In the genomic region with DNA sequence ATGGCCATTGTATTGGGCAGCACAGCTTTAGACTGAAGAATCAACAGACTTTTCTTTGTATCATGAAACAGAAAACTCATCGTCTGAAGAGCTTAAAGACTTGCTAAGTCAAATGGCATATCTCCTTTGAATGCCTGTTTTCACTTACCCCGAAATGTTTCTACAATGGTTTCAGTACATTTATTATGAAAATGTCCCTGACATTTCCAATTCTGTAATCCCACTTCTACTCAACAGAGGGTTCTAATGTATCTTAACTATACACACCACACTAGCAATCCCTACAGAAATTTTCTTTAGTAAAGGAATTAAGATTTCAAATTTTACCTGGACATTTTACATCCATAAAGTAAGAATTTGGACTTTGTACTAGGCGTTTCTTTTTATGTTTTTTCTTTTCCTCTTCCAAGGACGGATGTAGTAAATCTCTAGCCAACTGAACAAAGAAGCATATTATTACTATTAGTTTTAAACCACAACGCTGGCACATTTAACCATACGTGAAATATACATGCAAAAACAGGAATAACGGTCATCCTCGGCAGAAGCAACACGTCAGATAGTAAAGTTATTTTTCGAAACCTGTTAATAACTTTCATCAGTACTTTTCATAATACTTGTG, we compare ENCODE assay signal across 8 cellular contexts. TPM values are rescaled to one million over a fixed set of nuclear protein-coding genes. Genes with fewer than 3 reads are reported as not detected.
DNase-seq lines count a peak whose midpoint lies in the region; ATAC-seq and FAIRE-seq lines count a peak whose summit lies in the region.

No MANE protein-coding gene starts in this region.

- peak overlapping the region; percentile 95 for H3K4me3 ChIP-seq in iPS-11a (ENCODE audit: low read depth, low read length)
- H3K4me3 ChIP-seq in small intestine (ENCODE audit: low read depth in 1 of 2, low read length in 2 of 2): peak overlapping the region; percentile 94 to 95

- DNase-seq in activated CD4-positive, alpha-beta T cell treated with anti-CD3 and anti-CD28 coated beads, Interleukin-2, amount 10 ng/mL, durations not matched to agents 7 days and 5 days: no peak
- DNase-seq in activated CD4-positive, alpha-beta T cell treated with anti-CD3 and anti-CD28 coated beads for 48 hours: no peak
- DNase-seq in small intestine (peak; percentile 58), D341Med (ENCODE audit: low spot score) (no peak)
- DNase-seq in central memory CD4-positive, alpha-beta T cell: no peak
- DNase-seq in activated CD8-positive, alpha-beta memory T cell treated with anti-CD3 and anti-CD28 coated beads, Interleukin-2, amount 50 U/mL, for 4 hours: no peak

- peaks cover 32% of the 10 kb centered on the region for H3K4me1 Mint-ChIP-seq in activated CD4-positive, alpha-beta T cell treated with anti-CD3 and anti-CD28 coated beads, Interleukin-2, amount 10 ng/mL, durations not matched to agents 7 days and 5 days
- peaks cover 16% of the 10 kb centered on the region for H3K4me1 Mint-ChIP-seq in activated T-helper 17 cell treated with anti-CD3 and anti-CD28 coated beads, Interleukin-2, amount 50 U/mL, for 72 hours

- peaks cover 3 to 7% of the 10 kb centered on the region in 2 donors for H3K36me3 ChIP-seq in small intestine (ENCODE audit: control insufficient read depth in 2 of 2, insufficient read depth in 2 of 2, low read length in 2 of 2)

- H3K27me3 Mint-ChIP-seq in activated CD4-positive, alpha-beta T cell treated with anti-CD3 and anti-CD28 coated beads, Interleukin-2, amount 10 ng/mL, durations not matched to agents 7 days and 5 days: no peaks in the 10 kb centered on the region
- no peaks in the 10 kb centered on the region for H3K27me3 Mint-ChIP-seq in activated T-helper 17 cell treated with anti-CD3 and anti-CD28 coated beads, Interleukin-2, amount 50 U/mL, for 72 hours

- POLR2A ChIA-PET in activated CD4-positive, alpha-beta T cell treated with anti-CD3 and anti-CD28 coated beads, Interleukin-2, amount 10 ng/mL, durations not matched to agents 7 days and 5 days (lab: Charles Lee): interaction anchor here (1.3 kb wide), 1 partner anchor 36 kb away, joined by 7 read pairs; no protein-coding TSS in a partner anchor

- no peak for ATAC-seq in activated T-helper 17 cell treated with anti-CD3 and anti-CD28 coated beads, Interleukin-2, amount 50 U/mL, for 72 hours (replicated peaks)

- peaks cover 4% of the 10 kb centered on the region for H3K9me3 Mint-ChIP-seq in activated CD4-positive, alpha-beta T cell treated with anti-CD3 and anti-CD28 coated beads, Interleukin-2, amount 10 ng/mL, durations not matched to agents 7 days and 5 days
- H3K9me3 Mint-ChIP-seq in activated T-helper 17 cell treated with anti-CD3 and anti-CD28 coated beads, Interleukin-2, amount 50 U/mL, for 72 hours: no peaks in the 10 kb centered on the region

- H3K9me3 ChIP-seq in small intestine (ENCODE audit: control insufficient read depth, low read depth): no peaks in the 10 kb centered on the region

- FAIRE-seq in small intestine (lab: Jason Lieb, UNC): no peak

- no peaks in the 10 kb centered on the region for H3K27me3 ChIP-seq in small intestine (ENCODE audit: control insufficient read depth in 2 of 2, insufficient read depth in 2 of 2, low read length in 2 of 2)

- peak overlapping the region; percentile 95 for H3K4me3 Mint-ChIP-seq in activated CD4-positive, alpha-beta T cell treated with anti-CD3 and anti-CD28 coated beads, Interleukin-2, amount 10 ng/mL, durations not matched to agents 7 days and 5 days
- peak overlapping the region; percentile 99 for H3K4me3 Mint-ChIP-seq in activated T-helper 17 cell treated with anti-CD3 and anti-CD28 coated beads, Interleukin-2, amount 50 U/mL, for 72 hours

- H3K27ac ChIP-seq in small intestine (ENCODE audit: low read depth in 1 of 2, low read length in 1 of 2): peak overlapping the region; percentile 97 to 99

- WGBS in small intestine, 3 donors: 2 to 5% (median 3%) methylated on average over 10 of the region's 10 CpGs

- CTCF ChIA-PET in activated CD4-positive, alpha-beta T cell treated with anti-CD3 and anti-CD28 coated beads, Interleukin-2, amount 10 ng/mL, durations not matched to agents 7 days and 5 days (lab: Charles Lee): interaction anchor here (0.7 to 2.2 kb wide), 3 partner anchors 10 to 36 kb away, joined by 3 to 6 read pairs (median 6); no protein-coding TSS in a partner anchor

- peak overlapping the region; percentile 98 for H3K27ac Mint-ChIP-seq in activated CD4-positive, alpha-beta T cell treated with anti-CD3 and anti-CD28 coated beads, Interleukin-2, amount 10 ng/mL, durations not matched to agents 7 days and 5 days
- H3K27ac Mint-ChIP-seq in activated T-helper 17 cell treated with anti-CD3 and anti-CD28 coated beads, Interleukin-2, amount 50 U/mL, for 72 hours: peak overlapping the region; percentile 98

- H3K36me3 Mint-ChIP-seq in activated CD4-positive, alpha-beta T cell treated with anti-CD3 and anti-CD28 coated beads, Interleukin-2, amount 10 ng/mL, durations not matched to agents 7 days and 5 days (ENCODE audit: low read depth): peaks cover 38% of the 10 kb centered on the region
- peaks cover 61% of the 10 kb centered on the region for H3K36me3 Mint-ChIP-seq in activated T-helper 17 cell treated with anti-CD3 and anti-CD28 coated beads, Interleukin-2, amount 50 U/mL, for 72 hours (ENCODE audit: low read depth)

- peaks cover 0 to 2% of the 10 kb centered on the region in 2 donors for H3K4me1 ChIP-seq in small intestine (ENCODE audit: control insufficient read depth in 2 of 2, insufficient read depth in 1 of 2, low read depth in 1 of 2, low read length in 1 of 2)

RNA-seq across cellular contexts. Expression of a gene that starts 1.1 kb away (rescaled TPM):
- total RNA-seq in activated CD4-positive, alpha-beta T cell treated with anti-CD3 and anti-CD28 coated beads, Interleukin-2, amount 10 ng/mL, durations not matched to agents 7 days and 5 days: 100 to 1,000 TPM; 219 to 226 TPM
- total RNA-seq in activated T-helper 17 cell treated with anti-CD3 and anti-CD28 coated beads, Interleukin-2, amount 50 U/mL, for 72 hours: 100 to 1,000 TPM; 187 to 240 TPM
- polyA plus RNA-seq in small intestine: 100 to 1,000 TPM; 146 to 612 (median 505) TPM

RNA-seq across cellular contexts. Expression of a gene that starts 33.2 kb away (rescaled TPM):
- 100 to 1,000 TPM; 115 to 150 TPM for total RNA-seq in activated CD4-positive, alpha-beta T cell treated with anti-CD3 and anti-CD28 coated beads, Interleukin-2, amount 10 ng/mL, durations not matched to agents 7 days and 5 days
- 100 to 1,000 TPM in 1 of 2 donors, 10 to 100 TPM in 1; 68.1 to 185 TPM for total RNA-seq in activated T-helper 17 cell treated with anti-CD3 and anti-CD28 coated beads, Interleukin-2, amount 50 U/mL, for 72 hours
- 10 to 100 TPM in 2 of 3 donors, 1 to 10 TPM in 1; 9.8 to 14.5 (median 13.2) TPM for polyA plus RNA-seq in small intestine

RNA-seq across cellular contexts. Expression of a gene that starts 34.5 kb away (rescaled TPM):
- total RNA-seq in activated CD4-positive, alpha-beta T cell treated with anti-CD3 and anti-CD28 coated beads, Interleukin-2, amount 10 ng/mL, durations not matched to agents 7 days and 5 days: 1 to 10 TPM; 6.9 to 7.9 TPM
- 10 to 100 TPM; 20.3 to 26.0 TPM for total RNA-seq in activated T-helper 17 cell treated with anti-CD3 and anti-CD28 coated beads, Interleukin-2, amount 50 U/mL, for 72 hours
- 10 to 100 TPM; 13.9 to 26.7 (median 26.2) TPM for polyA plus RNA-seq in small intestine
